In genomic region chr16:60641067-60641466, GRCh38 we compare ENCODE assay signal across 30 cellular contexts.
"Had no signal": no experiment of that assay in that cellular context is flagged by ENCODE, and none has a peak within 500 bp of the region (broad histone marks: within the 10 kb centered on the region; RNA-seq: fewer than 3 reads in every experiment).

No MANE protein-coding gene starts in this region.

- H3K4me1 ChIP-seq: adrenal gland, body of pancreas, esophagus muscularis mucosa, gastroesophageal sphincter, heart right ventricle had no signal

- H3K4me3 ChIP-seq: adrenal gland, body of pancreas, esophagus muscularis mucosa, gastroesophageal sphincter, heart right ventricle had no signal

- DNase-seq: activated CD4-positive, alpha-beta memory T cell treated with anti-CD3 and anti-CD28 coated beads for 36 hours; activated CD4-positive, alpha-beta T cell treated with anti-CD3 and anti-CD28 coated beads for 36 hours; activated CD4-positive, alpha-beta T cell treated with anti-CD3 and anti-CD28 coated beads, Interleukin-2, amount 10 ng/mL, durations not matched to agents 24 days and 14 days; activated CD4-positive, CD25-positive, alpha-beta regulatory T cell; activated CD4-positive, CD25-positive, alpha-beta regulatory T cell treated with anti-CD3 and anti-CD28 coated beads, Interleukin-2, amount 50 U/mL, for 72 hours; activated CD8-positive, alpha-beta memory T cell treated with anti-CD3 and anti-CD28 coated beads, Interleukin-2, amount 10 ng/mL, durations not matched to agents 7 days and 5 days; activated CD8-positive, alpha-beta memory T cell treated with anti-CD3 and anti-CD28 coated beads, Interleukin-2, amount 50 U/mL, for 4 hours; activated CD8-positive, alpha-beta T cell treated with anti-CD3 and anti-CD28 coated beads, Interleukin-2, amount 10 ng/mL, durations not matched to agents 7 days and 5 days; activated effector memory CD4-positive, alpha-beta T cell treated with anti-CD3 and anti-CD28 coated beads, Interleukin-2, amount 50 U/mL, for 16 hours; activated naive CD4-positive, alpha-beta T cell treated with anti-CD3 and anti-CD28 coated beads for 36 hours; activated naive CD8-positive, alpha-beta T cell treated with anti-CD3 and anti-CD28 coated beads for 36 hours; activated naive CD8-positive, alpha-beta T cell treated with anti-CD3 and anti-CD28 coated beads, Interleukin-2, amount 50 U/mL, for 24 hours; activated T-cell treated with anti-CD3 and anti-CD28 coated beads, Interleukin-2, amount 50 U/mL, for 1 hour; activated T-cell treated with anti-CD3 and anti-CD28 coated beads, Interleukin-2, amount 50 U/mL, for 48 hours; adrenal gland; amygdala; aorta; body of pancreas; caudate nucleus; cortex of kidney; dermis blood vessel endothelial cell; effector CD4-positive, alpha-beta T cell; effector memory CD8-positive, alpha-beta T cell; erythroblast; foreskin melanocyte; heart right ventricle; T-helper 2 cell had no signal

- FAIRE-seq: colon had no signal

- H3K27me3 ChIP-seq: adrenal gland, body of pancreas, esophagus muscularis mucosa, gastroesophageal sphincter had no signal

- H3K36me3 ChIP-seq: adrenal gland, esophagus muscularis mucosa, gastroesophageal sphincter, heart right ventricle had no signal

- H3K27ac ChIP-seq: adrenal gland, body of pancreas, esophagus muscularis mucosa, gastroesophageal sphincter, heart right ventricle had no signal

- H3K9me3 ChIP-seq: adrenal gland, body of pancreas, esophagus muscularis mucosa, gastroesophageal sphincter had no signal
